17 cellular contexts compared by ENCODE assay signal in genomic region chr16:48395375-48395774, GRCh38. TPM values are rescaled to one million over a fixed set of nuclear protein-coding genes. Genes with fewer than 3 reads are reported as not detected.
A peak's percentile ranks its signal among the peaks of the same experiment; 100 is the strongest.
DNase-seq lines count a peak whose midpoint lies in the region; FAIRE-seq and TF ChIP-seq lines count a peak whose summit lies in the region.
"Had no signal": no experiment of that assay in that cellular context is flagged by ENCODE, and none has a peak within 500 bp of the region (broad histone marks: within the 10 kb centered on the region; RNA-seq: fewer than 3 reads in every experiment).

No MANE protein-coding gene starts in this region.

- H3K4me2 ChIP-seq in neural progenitor cell: no peak overlapping the region

- H3K27ac ChIP-seq in neural progenitor cell: no peak overlapping the region
- H3K27ac ChIP-seq: SJCRH30 had no signal

- DNase-seq in NOMO-1 treated with DMSO at 0.1 percent for 48 hours (lab: John Stamatoyannopoulos, UW; ENCODE audit: unreplicated experiment) (peak; percentile 30), NOMO-1 treated with dmso at 0.1 percent for 144 hours (lab: John Stamatoyannopoulos, UW; ENCODE audit: unreplicated experiment) (no peak), GM12891 (ENCODE audit: insufficient read length, low spot score) (no peak), lower leg skin (ENCODE audit: low spot score in 2 of 2) (peak; percentile 27 to 53), RPMI8226 (no peak), islet precursor cell (no peak), neural progenitor cell (ENCODE audit: low spot score) (no peak)
- DNase-seq: 8988T, DMS79 treated with DMSO at 0.1 percent for 48 hours, KG1, NCI-H1092 treated with DMSO at 0.1 percent for 48 hours, NCI-H2081, OCI-M1, SJCRH30 had no signal

- peak; percentile 31 for FAIRE-seq in GM12891 (lab: Jason Lieb, UNC)
- FAIRE-seq: H54 had no signal

- H3K4me1 Mint-ChIP-seq in dendritic cell treated with granulocyte-macrophage colony-stimulating factor and Interleukin-4, amounts not matched to agents 40 ng/mL and 50 ng/mL, for 4 days (ENCODE audit: low read depth): peaks cover 27% of the 10 kb centered on the region
- peaks cover 4% of the 10 kb centered on the region for H3K4me1 Mint-ChIP-seq in neural progenitor cell

- no peak overlapping the region for H3K4me3 Mint-ChIP-seq in dendritic cell treated with granulocyte-macrophage colony-stimulating factor and Interleukin-4, amounts not matched to agents 40 ng/mL and 50 ng/mL, for 4 days
- H3K4me3 Mint-ChIP-seq in neural progenitor cell: no peak overlapping the region
- H3K4me3 Mint-ChIP-seq: CD14-positive monocyte had no signal

- H3K9ac ChIP-seq in neural progenitor cell: no peak overlapping the region

- H3K9me3 ChIP-seq in neural progenitor cell (ENCODE audit: low read depth): no peaks in the 10 kb centered on the region
- H3K9me3 ChIP-seq: SJCRH30 had no signal

- no peaks in the 10 kb centered on the region for H3K9me3 Mint-ChIP-seq in dendritic cell treated with granulocyte-macrophage colony-stimulating factor and Interleukin-4, amounts not matched to agents 40 ng/mL and 50 ng/mL, for 4 days
- H3K9me3 Mint-ChIP-seq in neural progenitor cell: no peaks in the 10 kb centered on the region

- no peaks in the 10 kb centered on the region for H3K27me3 ChIP-seq in neural progenitor cell
- H3K27me3 ChIP-seq: SJCRH30 had no signal

- peak overlapping the region; percentile 34 for H3K27ac Mint-ChIP-seq in dendritic cell treated with granulocyte-macrophage colony-stimulating factor and Interleukin-4, amounts not matched to agents 40 ng/mL and 50 ng/mL, for 4 days
- no peak overlapping the region for H3K27ac Mint-ChIP-seq in neural progenitor cell

- H4K20me1 ChIP-seq in neural progenitor cell (ENCODE audit: low read depth): no peaks in the 10 kb centered on the region

- H3K79me2 ChIP-seq in neural progenitor cell (ENCODE audit: low read depth): no peaks in the 10 kb centered on the region

- TF ChIP-seq CTCF in lower leg skin (IDR thresholded peaks at IDR 0.05) (no peak), neural progenitor cell (IDR thresholded peaks at IDR 0.05) (no peak)

- 73 to 88% methylated on average over 3 of the region's 3 CpGs for WGBS in lower leg skin, 2 donors

- H3K27me3 Mint-ChIP-seq in dendritic cell treated with granulocyte-macrophage colony-stimulating factor and Interleukin-4, amounts not matched to agents 40 ng/mL and 50 ng/mL, for 4 days: no peaks in the 10 kb centered on the region
- H3K27me3 Mint-ChIP-seq in neural progenitor cell (ENCODE audit: insufficient read depth, low read depth): peaks cover 5% of the 10 kb centered on the region

- TF ChIP-seq POLR2A in GM12891 (IDR thresholded peaks at IDR 0.05; ENCODE audit: low read depth, low read length): no peak
- no peak for TF ChIP-seq POLR2A in lower leg skin (IDR thresholded peaks at IDR 0.05)

- no peaks in the 10 kb centered on the region for H3K36me3 Mint-ChIP-seq in dendritic cell treated with granulocyte-macrophage colony-stimulating factor and Interleukin-4, amounts not matched to agents 40 ng/mL and 50 ng/mL, for 4 days (ENCODE audit: low read depth)
- H3K36me3 Mint-ChIP-seq in neural progenitor cell: no peaks in the 10 kb centered on the region
- H3K36me3 Mint-ChIP-seq: CD14-positive monocyte had no signal

- H2AFZ ChIP-seq in neural progenitor cell (replicated peaks): no peak overlapping the region

- H3K4me1 ChIP-seq in neural progenitor cell: no peaks in the 10 kb centered on the region
- H3K4me1 ChIP-seq: SJCRH30 had no signal

- H3F3A ChIP-seq in neural progenitor cell (ENCODE audit: low read depth): no peaks in the 10 kb centered on the region

- no peaks in the 10 kb centered on the region for H3K36me3 ChIP-seq in neural progenitor cell
- H3K36me3 ChIP-seq: SJCRH30 had no signal

- intact Hi-C loops in dendritic cell treated with granulocyte-macrophage colony-stimulating factor and Interleukin-4, amounts not matched to agents 40 ng/mL and 50 ng/mL, for 4 days (cut with micrococcal nuclease): no loop called here
- intact Hi-C loops in lower leg skin (cut with DNase I; ENCODE audit: low total_unique reads): no loop called here

- H3K4me3 ChIP-seq in lower leg skin (ENCODE audit: low read depth, poor library complexity, severe bottlenecking): no peak overlapping the region
- H3K4me3 ChIP-seq in neural progenitor cell: no peak overlapping the region
- H3K4me3 ChIP-seq: SJCRH30 had no signal

TF ChIP-seq in GM12891, 5 proteins besides CTCF, POLR2A, EP300 and RAD21:
- TF ChIP-seq SPI1 (IDR thresholded peaks at IDR 0.05; ENCODE audit: low read depth, low read length): no peak
- TF ChIP-seq PAX5 (IDR thresholded peaks at IDR 0.05; ENCODE audit: insufficient read depth, low read length, severe bottlenecking): no peak
- no peak for TF ChIP-seq POLR2AphosphoS5 (IDR thresholded peaks at IDR 0.05; ENCODE audit: low read depth, low read length)
- no peak for TF ChIP-seq POU2F2 (IDR thresholded peaks at IDR 0.05; ENCODE audit: low read depth, low read length)
- no peak for TF ChIP-seq TAF1 (IDR thresholded peaks at IDR 0.05; ENCODE audit: low read depth, low read length)

RNA-seq across cellular contexts. Expression of gene SIAH1, which starts 10.2 kb away (rescaled TPM):
- 6.0 TPM for polyA plus RNA-seq in GM12891 (2012; ENCODE audit: low read depth, missing spikeins)
- total RNA-seq in lower leg skin (10 to 100 TPM; 20.6 to 37.6 (median 34.4) TPM), neural progenitor cell (ENCODE audit: low replicate concordance) (50.0 and 73.9 TPM in 2 replicates)

Comparison
In these comparisons a context has a peak if more than half of its experiments do, and no peak if none do; other contexts are left out.
1. DNase-seq: peak in NOMO-1 treated with DMSO at 0.1 percent for 48 hours (single experiment) and lower leg skin (2 of 2); none in NOMO-1 treated with dmso at 0.1 percent for 144 hours (single experiment), GM12891 (single experiment), RPMI8226 (single experiment), islet precursor cell (single experiment) and neural progenitor cell (single experiment).